In genomic region chr3:197956070-197956469, GRCh38 we compare ENCODE assay signal across 23 cellular contexts. TPM values are rescaled to one million over a fixed set of nuclear protein-coding genes. Genes with fewer than 3 reads are reported as not detected.
DNase-seq lines count a peak whose midpoint lies in the region; ATAC-seq, FAIRE-seq and TF ChIP-seq lines count a peak whose summit lies in the region.
"Had no signal": no experiment of that assay in that cellular context is flagged by ENCODE, and none has a peak within 500 bp of the region (broad histone marks: within the 10 kb centered on the region; RNA-seq: fewer than 3 reads in every experiment).

No MANE protein-coding gene starts in this region.

- peaks cover 78% of the 10 kb centered on the region for H3K4me1 ChIP-seq in PC-9 (replicated peaks; ENCODE audit: insufficient read depth)
- peaks cover 8% of the 10 kb centered on the region for H3K4me1 ChIP-seq in GM12878 (ENCODE audit: control insufficient read depth, insufficient read depth, low read length)
- H3K4me1 ChIP-seq in osteoblast (ENCODE audit: insufficient read depth, low read length) = peaks cover 67% of the 10 kb centered on the region

- H3K27me3 ChIP-seq in PC-9 (ENCODE audit: insufficient read depth, low read depth) (no peaks in the 10 kb centered on the region), GM12878 (replicated peaks in 1 of 2; ENCODE audit: control insufficient read depth in 2 of 2, insufficient read depth in 2 of 2, low read length in 1 of 2) (no peaks in the 10 kb centered on the region), osteoblast (ENCODE audit: insufficient read depth, low read length) (no peaks in the 10 kb centered on the region)

- FAIRE-seq in GM12878 (lab: Jason Lieb, UNC) = no peak

- TF ChIP-seq CTCF in PC-9 (conservative IDR thresholded peaks at IDR 0.05) (no peak), GM12878 (IDR thresholded peaks at IDR 0.05 in 2 of 3, conservative IDR thresholded peaks at IDR 0.05 in 1 of 3; ENCODE audit: control insufficient read depth in 2 of 3, extremely low read depth in 1 of 3, insufficient read depth in 1 of 3, low read depth in 3 of 3, low read length in 3 of 3) (no peak), osteoblast (IDR thresholded peaks at IDR 0.05; ENCODE audit: extremely low read depth, low read depth, low read length) (no peak)

- no peak for DNase-seq in activated CD8-positive, alpha-beta memory T cell treated with anti-CD3 and anti-CD28 coated beads, Interleukin-2, amount 10 ng/mL, durations not matched to agents 7 days and 5 days
- no peak for DNase-seq in activated CD8-positive, alpha-beta memory T cell treated with anti-CD3 and anti-CD28 coated beads for 24 hours
- DNase-seq in PC-9 (no peak), GM12878 (ENCODE audit: low read depth, low spot score) (no peak), osteoblast (ENCODE audit: insufficient read length, low spot score, missing footprints) (no peak), SW480 (ENCODE audit: low spot score) (no peak)
- DNase-seq: activated naive CD4-positive, alpha-beta T cell treated with anti-CD3 and anti-CD28 coated beads, Interleukin-2, amount 50 U/mL, for 16 hours; C1 segment of cervical spinal cord; cerebellar nuclear complex; kidney glomerular epithelial cell; NCI-H1092; NCI-H187 treated with DMSO at 0.1 percent for 48 hours; NCI-H2227 treated with DMSO at 0.1 percent for 48 hours; NCI-H774; SHP77; substantia nigra; T-cell had no signal

- H4K20me1 ChIP-seq in PC-9 (ENCODE audit: insufficient read depth) = peaks cover 61% of the 10 kb centered on the region
- peaks cover 7% of the 10 kb centered on the region for H4K20me1 ChIP-seq in GM12878 (ENCODE audit: control insufficient read depth, insufficient read depth)
- peaks cover 48% of the 10 kb centered on the region for H4K20me1 ChIP-seq in osteoblast (ENCODE audit: insufficient read depth, low read length)

- H3K27ac ChIP-seq in PC-9 (peak overlapping the region; percentile 55), GM12878 (ENCODE audit: control insufficient read depth, insufficient read depth) (no peak overlapping the region), osteoblast (ENCODE audit: low read depth, low read length) (peak overlapping the region; percentile 91)
- H3K27ac ChIP-seq: prostate gland had no signal

- no peak for TF ChIP-seq RAD21 in GM12878 (IDR thresholded peaks at IDR 0.05; ENCODE audit: insufficient read depth, low read depth, low read length)

- H3F3A ChIP-seq in PC-9 (ENCODE audit: insufficient read depth, low read depth) = peaks cover 93% of the 10 kb centered on the region

- TF ChIP-seq POLR2A in GM12878 (IDR thresholded peaks at IDR 0.05; ENCODE audit: low read depth, low read length) = peak; percentile 10; the same call in 1 of the 2 replicates

- H3K27me3 Mint-ChIP-seq in activated CD8-positive, alpha-beta memory T cell treated with anti-CD3 and anti-CD28 coated beads, Interleukin-2, amount 10 ng/mL, durations not matched to agents 7 days and 5 days = no peaks in the 10 kb centered on the region
- H3K27me3 Mint-ChIP-seq: T-cell had no signal

- no peak for TF ChIP-seq EP300 in GM12878 (IDR thresholded peaks at IDR 0.05; ENCODE audit: borderline replicate concordance in 1 of 2, control insufficient read depth in 1 of 2, low read depth in 2 of 2, low read length in 2 of 2)

- H3K9me3 Mint-ChIP-seq in activated CD8-positive, alpha-beta memory T cell treated with anti-CD3 and anti-CD28 coated beads, Interleukin-2, amount 10 ng/mL, durations not matched to agents 7 days and 5 days (ENCODE audit: low read depth) = no peaks in the 10 kb centered on the region
- H3K9me3 Mint-ChIP-seq: activated T-helper 1 cell treated with anti-CD3 and anti-CD28 coated beads, Interleukin-12 subunit alpha, Interleukin-12 subunit beta, Interleukin-2, Interleukin-4 antibody, amounts not matched to agents 30 ng/mL and 10 ng/mL and 1 ng/mL, durations not matched to agents 14 hours and 24 hours and 36 hours; T-cell had no signal

- peaks cover 67% of the 10 kb centered on the region for H3K4me1 Mint-ChIP-seq in activated CD8-positive, alpha-beta memory T cell treated with anti-CD3 and anti-CD28 coated beads, Interleukin-2, amount 10 ng/mL, durations not matched to agents 7 days and 5 days

- H3K4me2 ChIP-seq in PC-9 (no peak overlapping the region), GM12878 (ENCODE audit: control insufficient read depth, insufficient read depth) (no peak overlapping the region), osteoblast (ENCODE audit: insufficient read depth, low read length) (no peak overlapping the region)

- BruUV-seq in PC-9 (replicated peaks; lab: Mats Ljungman, UMichigan) = no TSS peak
- no TSS peak for BruUV-seq in GM12878 (replicated peaks; lab: Mats Ljungman, UMichigan)

- H3K27ac Mint-ChIP-seq in activated CD8-positive, alpha-beta memory T cell treated with anti-CD3 and anti-CD28 coated beads, Interleukin-2, amount 10 ng/mL, durations not matched to agents 7 days and 5 days = peak overlapping the region; percentile 34
- H3K27ac Mint-ChIP-seq: activated T-helper 1 cell treated with anti-CD3 and anti-CD28 coated beads, Interleukin-12 subunit alpha, Interleukin-12 subunit beta, Interleukin-2, Interleukin-4 antibody, amounts not matched to agents 30 ng/mL and 10 ng/mL and 1 ng/mL, durations not matched to agents 14 hours and 24 hours and 36 hours; T-cell had no signal

- H3K9me3 ChIP-seq in PC-9 (ENCODE audit: insufficient read depth, low read depth) (no peaks in the 10 kb centered on the region), GM12878 (replicated peaks; ENCODE audit: control insufficient read depth, insufficient read depth, low read length) (no peaks in the 10 kb centered on the region), osteoblast (ENCODE audit: low read depth, low read length) (no peaks in the 10 kb centered on the region)
- H3K9me3 ChIP-seq: HAP-1, prostate gland had no signal

- RAD21 ChIA-PET in GM12878 (lab: Charles Lee; ENCODE audit: unreplicated experiment) = no interaction called here

- peaks cover 49% of the 10 kb centered on the region for H3K79me2 ChIP-seq in PC-9 (ENCODE audit: low read depth)
- H3K79me2 ChIP-seq in GM12878 (ENCODE audit: control insufficient read depth, insufficient read depth, low read length) = peaks cover 30% of the 10 kb centered on the region
- peaks cover 43% of the 10 kb centered on the region for H3K79me2 ChIP-seq in osteoblast (ENCODE audit: insufficient read depth, low read length)

- H3K4me3 ChIP-seq in PC-9 = no peak overlapping the region
- no peak overlapping the region for H3K4me3 ChIP-seq in GM12878
- H3K4me3 ChIP-seq in osteoblast (ENCODE audit: insufficient read depth, low read length) = no peak overlapping the region
- H3K4me3 ChIP-seq: HAP-1, lung, prostate gland had no signal

- intact Hi-C loops in PC-9 (cut with micrococcal nuclease; ENCODE audit: unreplicated experiment) = loop anchor here (5.0 kb wide), 1 partner anchor 116 kb away; no protein-coding TSS in a partner anchor
- intact Hi-C loops in GM12878 (cut with micrococcal nuclease; ENCODE audit: unreplicated experiment) = no loop called here

- CTCF ChIA-PET in activated CD8-positive, alpha-beta memory T cell treated with anti-CD3 and anti-CD28 coated beads, Interleukin-2, amount 10 ng/mL, durations not matched to agents 7 days and 5 days (lab: Charles Lee) = interaction anchor here (1.3 kb wide), 1 partner anchor 124 kb away, joined by 4 read pairs; no protein-coding TSS in a partner anchor
- CTCF ChIA-PET in PC-9 (lab: Charles Lee) (no interaction called here), GM12878 (lab: Yijun Ruan, JAX) (no interaction called here)

- peaks cover 56% of the 10 kb centered on the region for H3K36me3 Mint-ChIP-seq in activated CD8-positive, alpha-beta memory T cell treated with anti-CD3 and anti-CD28 coated beads, Interleukin-2, amount 10 ng/mL, durations not matched to agents 7 days and 5 days

- no peak overlapping the region for H3K9ac ChIP-seq in GM12878 (ENCODE audit: control insufficient read depth, insufficient read depth, low read length)

- H3K36me3 ChIP-seq in PC-9 (ENCODE audit: low read depth) (peaks cover 55% of the 10 kb centered on the region), GM12878 (ENCODE audit: control insufficient read depth in 2 of 2, insufficient read depth in 2 of 2, low read length in 1 of 2) (peaks cover 13 to 51% of the 10 kb centered on the region in 2 experiments), osteoblast (ENCODE audit: insufficient read depth, low read length) (peaks cover 57% of the 10 kb centered on the region)

- H2AFZ ChIP-seq in PC-9 (no peak overlapping the region), GM12878 (ENCODE audit: control insufficient read depth, low read depth, low read length) (no peak overlapping the region), osteoblast (ENCODE audit: low read length) (no peak overlapping the region)

- SMC1A ChIA-PET in GM12878 (lab: Charles Lee; ENCODE audit: uncharacterized antibody, unreplicated experiment) = no interaction called here

- POLR2A ChIA-PET in PC-9 (lab: Charles Lee; ENCODE audit: unreplicated experiment) = no interaction called here
- POLR2A ChIA-PET in GM12878 (lab: Charles Lee) = no interaction called here

- no peak overlapping the region for H3K4me3 Mint-ChIP-seq in activated CD8-positive, alpha-beta memory T cell treated with anti-CD3 and anti-CD28 coated beads, Interleukin-2, amount 10 ng/mL, durations not matched to agents 7 days and 5 days
- H3K4me3 Mint-ChIP-seq: activated T-helper 1 cell treated with anti-CD3 and anti-CD28 coated beads, Interleukin-12 subunit alpha, Interleukin-12 subunit beta, Interleukin-2, Interleukin-4 antibody, amounts not matched to agents 30 ng/mL and 10 ng/mL and 1 ng/mL, durations not matched to agents 14 hours and 24 hours and 36 hours; T-cell had no signal

- ATAC-seq in activated CD8-positive, alpha-beta memory T cell treated with anti-CD3 and anti-CD28 coated beads, Interleukin-2, amount 10 ng/mL, durations not matched to agents 7 days and 5 days = no peak
- ATAC-seq in GM12878 (no peak), HG03457 (IDR thresholded peaks at IDR 0.05; ENCODE audit: unreplicated experiment) (no peak), GM18517 (IDR thresholded peaks at IDR 0.05; ENCODE audit: unreplicated experiment) (no peak)
- ATAC-seq: T-cell had no signal

- in situ Hi-C loops in GM12878 (cut with MboI) = no loop called here

- H3K9me2 ChIP-seq in PC-9 (ENCODE audit: insufficient read depth) = no peaks in the 10 kb centered on the region

RNA-seq across cellular contexts. Expression of gene LMLN, which starts 3.9 kb away (rescaled TPM):
- 1 to 10 TPM; 1.5 to 1.7 TPM for total RNA-seq in activated CD8-positive, alpha-beta memory T cell treated with anti-CD3 and anti-CD28 coated beads, Interleukin-2, amount 10 ng/mL, durations not matched to agents 7 days and 5 days
- total RNA-seq in PC-9 (2021) = 19.8 and 21.1 TPM in 2 replicates
- 3.9 and 6.8 TPM in 2 replicates for total RNA-seq in GM12878 (2013; cell fraction: nucleolus; rRNA removed)
- total RNA-seq in GM12878 (2014; rRNA removed) = 0.54 and 0.68 TPM in 2 replicates
- 0.55 and 1.0 TPM in 2 replicates for total RNA-seq in GM12878 (2014; rRNA removed; fragmentation: Illumina TruSeq; extraction: Trizol)
- 0.95 and 1.1 TPM in 2 replicates for total RNA-seq in GM12878 (2021)
- 1.1 TPM for polyA plus RNA-seq in GM12878 (2011; ENCODE audit: low read depth)
- polyA plus RNA-seq in GM12878 (2011; rRNA removed) = 1.5 and 1.6 TPM in 2 replicates
- polyA plus RNA-seq in GM12878 (2011; cell fraction: cytosol; rRNA removed) = 0.69 and 0.72 TPM in 2 replicates
- polyA plus RNA-seq in GM12878 (2011; cell fraction: nucleus; rRNA removed) = 0.99 and 1.0 TPM in 2 replicates
- 0.65 and 0.77 TPM in 2 replicates for polyA plus RNA-seq in GM12878 (2012)
- 0.54 and 1.00 TPM in 2 replicates for polyA plus RNA-seq in GM12878 (2014; fragmentation: Illumina TruSeq; extraction: Trizol)
- under 1 TPM; 0.02 to 0.18 TPM for polyA plus RNA-seq in GM12878 (2014; fragmentation: Nextera tagmentation; extraction: Ambion mirVana)
- polyA plus RNA-seq in GM12878 (2014; rRNA removed) = 0.88 and 1.4 TPM in 2 replicates
- 1 to 10 TPM in 1 of 2 experiments, under 1 TPM in 1; 0.73 to 1.7 TPM for polyA plus RNA-seq in GM12878 (2016; fragmentation: Nextera tagmentation; extraction: Ambion mirVana)
- 1.4 and 2.3 TPM in 2 replicates for polyA minus RNA-seq in GM12878 (2011; rRNA and poly(A)+ RNA removed)
- polyA minus RNA-seq in GM12878 (2011; cell fraction: cytosol; rRNA and poly(A)+ RNA removed) = 1.3 and 1.6 TPM in 2 replicates
- 1.2 and 1.5 TPM in 2 replicates for polyA minus RNA-seq in GM12878 (2011; cell fraction: nucleus; rRNA and poly(A)+ RNA removed)
- 13.0 and 16.3 TPM in 2 replicates for total RNA-seq in osteoblast

RNA-seq across cellular contexts. Expression of gene RPL35A, which starts 6.1 kb away (rescaled TPM):
- 100 to 1,000 TPM; 803 to 912 TPM for total RNA-seq in activated CD8-positive, alpha-beta memory T cell treated with anti-CD3 and anti-CD28 coated beads, Interleukin-2, amount 10 ng/mL, durations not matched to agents 7 days and 5 days
- total RNA-seq in PC-9 (2021) = 1,816 and 1,880 TPM in 2 replicates
- total RNA-seq in GM12878 (2013; cell fraction: nucleolus; rRNA removed) = 152 and 158 TPM in 2 replicates
- 774 and 1,139 TPM in 2 replicates for total RNA-seq in GM12878 (2014; rRNA removed)
- 2,045 and 2,048 TPM in 2 replicates for total RNA-seq in GM12878 (2014; rRNA removed; fragmentation: Illumina TruSeq; extraction: Trizol)
- total RNA-seq in GM12878 (2021) = 1,469 and 1,543 TPM in 2 replicates
- 7,666 TPM for polyA plus RNA-seq in GM12878 (2011; ENCODE audit: low read depth)
- 1,355 and 2,033 TPM in 2 replicates for polyA plus RNA-seq in GM12878 (2011; rRNA removed)
- polyA plus RNA-seq in GM12878 (2011; cell fraction: cytosol; rRNA removed) = 588 and 600 TPM in 2 replicates
- 326 and 453 TPM in 2 replicates for polyA plus RNA-seq in GM12878 (2011; cell fraction: nucleus; rRNA removed)
- 3,017 and 3,888 TPM in 2 replicates for polyA plus RNA-seq in GM12878 (2012)
- 2,605 and 3,098 TPM in 2 replicates for polyA plus RNA-seq in GM12878 (2014; fragmentation: Illumina TruSeq; extraction: Trizol)
- 1,000 to 10,000 TPM; 2,763 to 3,144 TPM for polyA plus RNA-seq in GM12878 (2014; fragmentation: Nextera tagmentation; extraction: Ambion mirVana)
- polyA plus RNA-seq in GM12878 (2014; rRNA removed) = 1,819 and 2,206 TPM in 2 replicates
- 1,000 to 10,000 TPM; 1,637 to 1,641 TPM for polyA plus RNA-seq in GM12878 (2016; fragmentation: Nextera tagmentation; extraction: Ambion mirVana)
- polyA minus RNA-seq in GM12878 (2011; rRNA and poly(A)+ RNA removed) = 184 and 244 TPM in 2 replicates
- polyA minus RNA-seq in GM12878 (2011; cell fraction: cytosol; rRNA and poly(A)+ RNA removed) = 126 and 163 TPM in 2 replicates
- polyA minus RNA-seq in GM12878 (2011; cell fraction: nucleus; rRNA and poly(A)+ RNA removed) = 34.9 and 49.6 TPM in 2 replicates
- 373 and 450 TPM in 2 replicates for total RNA-seq in osteoblast
